In genomic region chr2:64943387-64944150, GRCh38 we compare ENCODE assay signal across 1 cellular context.
TF ChIP-seq lines count a peak whose summit lies in the region.

No MANE protein-coding gene starts in this region.

TF ChIP-seq in HepG2, 621 proteins besides CTCF, POLR2A, EP300 and RAD21 (continued from another document and continues in another):
- TF ChIP-seq TFAP4 (IDR thresholded peaks at IDR 0.05; ENCODE audit: borderline replicate concordance, low read depth) = peak; percentile 49; the same call in 1 of the 2 replicates
- no peak for TF ChIP-seq ZNF180 (CRISPR knock-in tag; IDR thresholded peaks at IDR 0.05; ENCODE audit: borderline replicate concordance, low read depth)
- no peak; the same call in 1 of the 2 replicates for TF ChIP-seq ZNF580 (CRISPR knock-in tag; IDR thresholded peaks at IDR 0.05; ENCODE audit: borderline replicate concordance, low read depth)
- TF ChIP-seq ZNF75D (CRISPR knock-in tag; IDR thresholded peaks at IDR 0.05; ENCODE audit: borderline replicate concordance) = peak; percentile 87; the same call in 1 of the 2 replicates
- TF ChIP-seq MTA1 (CRISPR knock-in tag; IDR thresholded peaks at IDR 0.05; ENCODE audit: borderline replicate concordance) = 0 out of 2 replicates have a peak, but pooled peaks have one; percentile 36
- no peak for TF ChIP-seq ZNF136 (CRISPR knock-in tag; IDR thresholded peaks at IDR 0.05; ENCODE audit: low read depth)
- TF ChIP-seq, protein P1, sequence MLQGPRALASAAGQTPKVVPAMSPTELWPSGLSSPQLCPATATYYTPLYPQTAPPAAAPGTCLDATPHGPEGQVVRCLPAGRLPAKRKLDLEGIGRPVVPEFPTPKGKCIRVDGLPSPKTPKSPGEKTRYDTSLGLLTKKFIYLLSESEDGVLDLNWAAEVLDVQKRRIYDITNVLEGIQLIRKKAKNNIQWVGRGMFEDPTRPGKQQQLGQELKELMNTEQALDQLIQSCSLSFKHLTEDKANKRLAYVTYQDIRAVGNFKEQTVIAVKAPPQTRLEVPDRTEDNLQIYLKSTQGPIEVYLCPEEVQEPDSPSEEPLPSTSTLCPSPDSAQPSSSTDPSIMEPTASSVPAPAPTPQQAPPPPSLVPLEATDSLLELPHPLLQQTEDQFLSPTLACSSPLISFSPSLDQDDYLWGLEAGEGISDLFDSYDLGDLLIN (CRISPR knock-in tag; IDR thresholded peaks at IDR 0.05; ENCODE audit: borderline replicate concordance) = no peak
- TF ChIP-seq MAFG (CRISPR knock-in tag; IDR thresholded peaks at IDR 0.05) = no peak
- no peak for TF ChIP-seq PRMT3 (CRISPR knock-in tag; IDR thresholded peaks at IDR 0.05; ENCODE audit: borderline replicate concordance, low read depth)
- TF ChIP-seq ZC3H4 (CRISPR knock-in tag; IDR thresholded peaks at IDR 0.05; ENCODE audit: borderline replicate concordance) = no peak
- TF ChIP-seq HOXA9 (CRISPR knock-in tag; IDR thresholded peaks at IDR 0.05; ENCODE audit: borderline replicate concordance) = no peak
- TF ChIP-seq RERE (CRISPR knock-in tag; IDR thresholded peaks at IDR 0.05; ENCODE audit: low read depth) = peak; percentile 55; the same call in 1 of the 2 replicates
- TF ChIP-seq, protein P2, sequence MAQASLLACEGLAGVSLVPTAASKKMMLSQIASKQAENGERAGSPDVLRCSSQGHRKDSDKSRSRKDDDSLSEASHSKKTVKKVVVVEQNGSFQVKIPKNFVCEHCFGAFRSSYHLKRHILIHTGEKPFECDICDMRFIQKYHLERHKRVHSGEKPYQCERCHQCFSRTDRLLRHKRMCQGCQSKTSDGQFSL (CRISPR knock-in tag; IDR thresholded peaks at IDR 0.05) = no peak
- 0 out of 2 replicates have a peak, but pooled peaks have one; percentile 41 for TF ChIP-seq ZNF143 (CRISPR knock-in tag; IDR thresholded peaks at IDR 0.05)
- TF ChIP-seq, protein P3, sequence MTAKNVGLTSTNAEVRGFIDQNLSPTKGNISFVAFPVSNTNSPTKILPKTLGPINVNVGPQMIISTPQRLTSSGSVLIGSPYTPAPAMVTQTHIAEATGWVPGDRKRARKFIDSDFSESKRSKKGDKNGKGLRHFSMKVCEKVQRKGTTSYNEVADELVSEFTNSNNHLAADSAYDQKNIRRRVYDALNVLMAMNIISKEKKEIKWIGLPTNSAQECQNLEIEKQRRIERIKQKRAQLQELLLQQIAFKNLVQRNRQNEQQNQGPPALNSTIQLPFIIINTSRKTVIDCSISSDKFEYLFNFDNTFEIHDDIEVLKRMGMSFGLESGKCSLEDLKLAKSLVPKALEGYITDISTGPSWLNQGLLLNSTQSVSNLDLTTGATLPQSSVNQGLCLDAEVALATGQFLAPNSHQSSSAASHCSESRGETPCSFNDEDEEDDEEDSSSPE (CRISPR knock-in tag; IDR thresholded peaks at IDR 0.05) = no peak
- TF ChIP-seq NCOA5 (CRISPR knock-in tag; IDR thresholded peaks at IDR 0.05) = no peak
- TF ChIP-seq PTBP1 (IDR thresholded peaks at IDR 0.05; ENCODE audit: low read depth, low read length, poor library complexity, severe bottlenecking) = no peak
- TF ChIP-seq ZBTB39 (CRISPR knock-in tag; IDR thresholded peaks at IDR 0.05) = peak; percentile 68; the same call in 1 of the 2 replicates
- TF ChIP-seq, protein P4, sequence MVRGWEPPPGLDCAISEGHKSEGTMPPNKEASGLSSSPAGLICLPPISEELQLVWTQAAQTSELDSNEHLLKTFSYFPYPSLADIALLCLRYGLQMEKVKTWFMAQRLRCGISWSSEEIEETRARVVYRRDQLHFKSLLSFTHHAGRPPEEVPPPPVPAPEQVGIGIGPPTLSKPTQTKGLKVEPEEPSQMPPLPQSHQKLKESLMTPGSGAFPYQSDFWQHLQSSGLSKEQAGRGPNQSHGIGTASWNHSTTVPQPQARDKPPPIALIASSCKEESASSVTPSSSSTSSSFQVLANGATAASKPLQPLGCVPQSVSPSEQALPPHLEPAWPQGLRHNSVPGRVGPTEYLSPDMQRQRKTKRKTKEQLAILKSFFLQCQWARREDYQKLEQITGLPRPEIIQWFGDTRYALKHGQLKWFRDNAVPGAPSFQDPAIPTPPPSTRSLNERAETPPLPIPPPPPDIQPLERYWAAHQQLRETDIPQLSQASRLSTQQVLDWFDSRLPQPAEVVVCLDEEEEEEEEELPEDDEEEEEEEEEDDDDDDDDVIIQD (CRISPR knock-in tag; IDR thresholded peaks at IDR 0.05; ENCODE audit: low read depth) = peak; percentile 51; the same call in 1 of the 2 replicates
- TF ChIP-seq ZFP1 (CRISPR knock-in tag; IDR thresholded peaks at IDR 0.05) = no peak
- TF ChIP-seq PAF1 (CRISPR knock-in tag; IDR thresholded peaks at IDR 0.05) = no peak
- no peak for TF ChIP-seq THAP8 (CRISPR knock-in tag; IDR thresholded peaks at IDR 0.05; ENCODE audit: borderline replicate concordance)
- no peak for TF ChIP-seq ZNF557 (CRISPR knock-in tag; IDR thresholded peaks at IDR 0.05)
- TF ChIP-seq TAF15 (IDR thresholded peaks at IDR 0.05; ENCODE audit: low read depth, low read length, poor library complexity, severe bottlenecking) = no peak
- TF ChIP-seq ZNF407 (CRISPR knock-in tag; IDR thresholded peaks at IDR 0.05; ENCODE audit: not compliant biosample characterization) = no peak
- TF ChIP-seq ZNF367 (CRISPR knock-in tag; IDR thresholded peaks at IDR 0.05; ENCODE audit: borderline replicate concordance) = no peak
